22 cellular contexts compared by ENCODE assay signal in the genomic region with DNA sequence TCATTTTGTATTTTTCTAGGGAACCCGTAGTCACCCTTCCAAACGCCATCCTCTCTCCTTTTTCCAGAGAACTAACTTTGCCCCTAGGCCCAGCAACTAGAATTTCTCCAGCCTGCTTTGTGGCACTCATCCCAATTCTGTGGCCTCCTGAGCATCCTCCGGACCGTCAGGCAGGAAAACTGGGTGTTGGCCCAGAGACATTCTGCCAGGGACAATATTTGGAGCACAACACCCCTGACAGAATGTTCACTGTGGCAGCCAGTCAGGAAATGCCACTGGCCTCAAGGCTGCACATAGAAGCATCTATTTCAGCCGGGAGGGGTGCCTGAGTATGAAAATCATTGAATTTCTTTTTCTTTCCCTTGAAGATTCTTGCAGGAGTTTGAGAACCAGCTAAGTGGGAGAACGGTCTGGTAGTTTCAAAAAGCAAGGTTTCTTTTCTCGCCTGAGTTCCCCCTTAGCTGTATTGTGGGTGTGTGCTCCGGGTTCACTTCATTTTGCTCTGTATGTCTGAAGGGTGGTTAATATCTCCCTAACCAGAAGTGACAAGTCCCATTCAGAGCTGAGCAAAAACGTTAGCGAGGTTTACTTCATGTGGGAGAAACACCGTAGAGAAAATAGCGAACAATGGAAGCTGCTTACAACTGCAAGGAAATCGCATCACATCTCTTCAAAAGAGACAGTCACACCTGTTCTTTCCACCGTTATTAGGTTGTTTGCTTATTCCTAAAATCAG.
A peak's percentile ranks its signal among the peaks of the same experiment; 100 is the strongest.
DNase-seq lines count a peak whose midpoint lies in the region; ATAC-seq and TF ChIP-seq lines count a peak whose summit lies in the region.
"Had no signal": no experiment of that assay in that cellular context is flagged by ENCODE, and none has a peak within 500 bp of the region (broad histone marks: within the 10 kb centered on the region; RNA-seq: fewer than 3 reads in every experiment).

No MANE protein-coding gene starts in this region.

- H3K9me1 ChIP-seq in IMR-90 (ENCODE audit: insufficient read depth, low read length): peaks cover 3% of the 10 kb centered on the region; the same call in 1 of the 2 replicates

- H4K8ac ChIP-seq in IMR-90 (ENCODE audit: low read depth in 2 of 2, low read length in 2 of 2) (no peak overlapping the region), trophoblast cell (ENCODE audit: low read depth, low read length) (no peak overlapping the region)

- H2BK5ac ChIP-seq in IMR-90 (ENCODE audit: low read depth, low read length, poor library complexity, severe bottlenecking): no peak overlapping the region
- H2BK5ac ChIP-seq in trophoblast cell (ENCODE audit: low read depth, low read length, poor library complexity): peak overlapping the region; percentile 45

- H3K4me3 ChIP-seq in IMR-90 (ENCODE audit: insufficient read depth, low read depth, low read length) (no peak overlapping the region), trophoblast cell (ENCODE audit: low read depth, low read length) (no peak overlapping the region)
- H3K4me3 ChIP-seq: adrenal gland; BLaER1 treated with 17β-estradiol and CSF1 and Interleukin-3, amounts not matched to agents 10 nM and 100 nM; cardiac muscle cell; lower lobe of right lung; prostate gland had no signal

- H3K9me3 ChIP-seq in IMR-90 (ENCODE audit: control insufficient read depth, insufficient read depth, low read length) (no peaks in the 10 kb centered on the region), trophoblast cell (ENCODE audit: insufficient read depth, low read depth, low read length) (no peaks in the 10 kb centered on the region)
- H3K9me3 ChIP-seq: adrenal gland; BLaER1 treated with 17β-estradiol and CSF1 and Interleukin-3, amounts not matched to agents 10 nM and 100 nM; lower lobe of right lung; prostate gland had no signal

- H2AK5ac ChIP-seq in IMR-90 (ENCODE audit: low read depth, low read length) (peak overlapping the region; percentile 59), trophoblast cell (ENCODE audit: low read length) (peak overlapping the region; percentile 72)

- H2BK120ac ChIP-seq in IMR-90 (ENCODE audit: low read depth, low read length): peak overlapping the region; percentile 59; the same call in 1 of the 2 replicates
- peak overlapping the region; percentile 50 for H2BK120ac ChIP-seq in trophoblast cell (ENCODE audit: insufficient read depth, low read length, poor library complexity)

- H3K27ac ChIP-seq in IMR-90 (ENCODE audit: insufficient read depth, low read length) (no peak overlapping the region), trophoblast cell (ENCODE audit: low read depth, low read length) (no peak overlapping the region)
- H3K27ac ChIP-seq: cardiac muscle cell, epithelial cell of prostate, HL-60, lower lobe of right lung, prostate gland had no signal

- H3K4ac ChIP-seq in IMR-90 (ENCODE audit: low read depth, low read length) (peak overlapping the region; percentile 40; the same call in 1 of the 2 replicates), trophoblast cell (ENCODE audit: low read depth, low read length) (no peak overlapping the region)

- H3K79me1 ChIP-seq in IMR-90 (ENCODE audit: low read depth in 1 of 2, low read length in 2 of 2) (peaks cover under 1 to 3% of the 10 kb centered on the region in 2 experiments; a peak in 1 of 4 replicates), trophoblast cell (ENCODE audit: low read length) (peaks cover 21% of the 10 kb centered on the region)

- intact Hi-C loops in IMR-90 (cut with micrococcal nuclease): no loop called here

- 0 out of 2 replicates have a peak overlapping the region, but pooled peaks have one; percentile 10 for H3K23ac ChIP-seq in IMR-90 (ENCODE audit: low read depth, low read length)
- H3K23ac ChIP-seq in trophoblast cell (ENCODE audit: low read length): peak overlapping the region; percentile 52

- no peak for TF ChIP-seq CTCF in IMR-90 (conservative IDR thresholded peaks at IDR 0.05; ENCODE audit: low read depth, low read length)
- TF ChIP-seq CTCF in GM13976 (IDR thresholded peaks at IDR 0.05; ENCODE audit: borderline replicate concordance, control extremely low read depth, extremely low read depth, insufficient read depth, missing control alignments): no peak

- BruUV-seq in IMR-90 (replicated peaks; lab: Mats Ljungman, UMichigan): no TSS peak

- no peaks in the 10 kb centered on the region for H4K20me1 ChIP-seq in IMR-90 (ENCODE audit: insufficient read depth, low read length)
- H4K20me1 ChIP-seq: BLaER1 treated with 17β-estradiol and CSF1 and Interleukin-3, amounts not matched to agents 10 nM and 100 nM had no signal

- H3K18ac ChIP-seq in IMR-90 (ENCODE audit: low read depth, low read length) (peak overlapping the region; percentile 12; the same call in 1 of the 2 replicates), trophoblast cell (ENCODE audit: low read length) (no peak overlapping the region)

- no peak overlapping the region for H3K9ac ChIP-seq in IMR-90 (ENCODE audit: low read depth, low read length)
- H3K9ac ChIP-seq in trophoblast cell (ENCODE audit: low read length): no peak overlapping the region
- H3K9ac ChIP-seq: BLaER1 treated with 17β-estradiol and CSF1 and Interleukin-3, amounts not matched to agents 10 nM and 100 nM had no signal

- peak overlapping the region; percentile 5 for H2AK9ac ChIP-seq in IMR-90 (replicated peaks; ENCODE audit: low read depth, low read length, poor library complexity)

- ATAC-seq in IMR-90 (ENCODE audit: low read depth): no peak

- in situ Hi-C loops in IMR-90 (cut with MboI; ENCODE audit: low sequenced_read_pairs) (no loop called here), GM13976 (cut with MboI; ENCODE audit: low sequenced_read_pairs, unreplicated experiment) (no loop called here)

- peak overlapping the region; percentile 23; the same call in 1 of the 2 replicates for H4K91ac ChIP-seq in IMR-90 (ENCODE audit: insufficient read depth, low read depth, low read length)
- H4K91ac ChIP-seq in trophoblast cell (ENCODE audit: low read depth, low read length): peak overlapping the region; percentile 69

- dilution Hi-C loops in IMR-90 (cut with HindIII; ENCODE audit: low sequenced_read_pairs, unreplicated experiment): no loop called here

- no peak for TF ChIP-seq RAD21 in IMR-90 (IDR thresholded peaks at IDR 0.05; ENCODE audit: low read length)

- WGBS in IMR-90 (ENCODE audit: extremely low coverage in 2 of 2, insufficient read length in 1 of 2), 2 experiments: 68% methylated on average over 2 of the region's 14 CpGs; no CpG with 5 or more reads in 1 of the 2 experiments
- no CpG with 5 or more reads among the region's 14 CpGs for WGBS in trophoblast cell (ENCODE audit: extremely low coverage, insufficient coverage, insufficient read length)

- H3K4me1 ChIP-seq in IMR-90 (ENCODE audit: control insufficient read depth, insufficient read depth, low read length) (peaks cover 8% of the 10 kb centered on the region), trophoblast cell (ENCODE audit: control insufficient read depth in 1 of 2, insufficient read depth in 2 of 2, low read length in 2 of 2) (peaks cover 8 to 9% of the 10 kb centered on the region in 2 experiments)
- H3K4me1 ChIP-seq: lower lobe of right lung, prostate gland had no signal

- H2BK15ac ChIP-seq in IMR-90 (ENCODE audit: low read depth, low read length): peak overlapping the region; percentile 71; the same call in 1 of the 3 replicates

- H3K27me3 ChIP-seq in IMR-90 (ENCODE audit: control insufficient read depth, insufficient read depth, low read length) (no peaks in the 10 kb centered on the region), trophoblast cell (ENCODE audit: insufficient read depth, low read length) (no peaks in the 10 kb centered on the region)
- H3K27me3 ChIP-seq: adrenal gland; BLaER1 treated with 17β-estradiol and CSF1 and Interleukin-3, amounts not matched to agents 10 nM and 100 nM; cardiac muscle cell had no signal

- peak; percentile 25 for DNase-seq in AG20443 (ENCODE audit: low spot score)
- no peak for DNase-seq in IMR-90
- DNase-seq in cerebellum (ENCODE audit: low spot score): peak; percentile 89
- DNase-seq in trophoblast cell: no peak
- DNase-seq in NCI-H2081 treated with DMSO at 0.1 percent for 48 hours (lab: John Stamatoyannopoulos, UW): no peak
- DNase-seq in GM13976 (ENCODE audit: low spot score): no peak
- DNase-seq in SW 1271 (lab: John Stamatoyannopoulos, UW): no peak
- DNase-seq in stimulated activated CD4-positive, alpha-beta T cell treated with anti-CD3 and anti-CD28 coated beads, Interleukin-15, amount 100 ng/mL, for 24 hours: no peak
- DNase-seq: activated T-cell treated with anti-CD3 and anti-CD28 coated beads, Interleukin-2, amount 50 U/mL, for 24 hours; adrenal gland; Calu3; hippocampal formation; lower lobe of right lung; NCI-H1417 treated with DMSO at 0.1 percent for 48 hours; NCI-H2171 treated with DMSO at 0.1 percent for 48 hours; NCI-H748 treated with DMSO at 0.1 percent for 48 hours; stimulated activated CD4-positive, alpha-beta T cell treated with anti-CD3 and anti-CD28 coated beads, Interleukin-4, amount 100 ng/mL, for 4 hours had no signal

- no peaks in the 10 kb centered on the region for H3K79me2 ChIP-seq in trophoblast cell (ENCODE audit: control insufficient read depth, insufficient read depth, low read length, poor library complexity)

- H4K5ac ChIP-seq in IMR-90 (ENCODE audit: low read depth, low read length): peak overlapping the region; percentile 31; the same call in 1 of the 2 replicates

- H4K12ac ChIP-seq in trophoblast cell (ENCODE audit: low read depth, low read length): no peak overlapping the region

- peak overlapping the region; percentile 10; the same call in 1 of the 2 replicates for H3K14ac ChIP-seq in IMR-90 (replicated peaks; ENCODE audit: low read depth, low read length)
- H3K14ac ChIP-seq in trophoblast cell (ENCODE audit: low read length): no peak overlapping the region

- peak overlapping the region; percentile 61 for H2BK12ac ChIP-seq in trophoblast cell (ENCODE audit: low read length)

- peak overlapping the region; percentile 60; the same call in 1 of the 2 replicates for H2BK20ac ChIP-seq in IMR-90 (ENCODE audit: low read depth, low read length)

- H3K36me3 ChIP-seq in IMR-90 (ENCODE audit: control insufficient read depth, insufficient read depth, low read length) (no peaks in the 10 kb centered on the region), trophoblast cell (ENCODE audit: control insufficient read depth in 1 of 2, insufficient read depth in 2 of 2, low read length in 2 of 2) (no peaks in the 10 kb centered on the region)
- H3K36me3 ChIP-seq: adrenal gland; BLaER1 treated with 17β-estradiol and CSF1 and Interleukin-3, amounts not matched to agents 10 nM and 100 nM; cardiac muscle cell; lower lobe of right lung; prostate gland had no signal

- H3K4me2 ChIP-seq in IMR-90 (ENCODE audit: low read depth, low read length) (no peak overlapping the region), trophoblast cell (ENCODE audit: low read length) (no peak overlapping the region)

- H2AFZ ChIP-seq in IMR-90 (replicated peaks; ENCODE audit: low read length, poor library complexity) (no peak overlapping the region), trophoblast cell (ENCODE audit: insufficient read depth, low read length, poor library complexity) (no peak overlapping the region)

- POLR2A ChIA-PET in IMR-90 (lab: Charles Lee; ENCODE audit: unreplicated experiment): no interaction called here

- CTCF ChIA-PET in IMR-90 (lab: Yijun Ruan, JAX): no interaction called here

- no peak for TF ChIP-seq POLR2A in IMR-90 (IDR thresholded peaks at IDR 0.05; ENCODE audit: low read depth, low read length)

- no peak overlapping the region for H3K56ac ChIP-seq in IMR-90 (ENCODE audit: extremely low read depth, insufficient read depth, low read length)

Comparison
In these comparisons a context has a peak if more than half of its experiments do, and no peak if none do; other contexts are left out.
1. DNase-seq: peak in AG20443 (single experiment) and cerebellum (single experiment); none in IMR-90 (single experiment), trophoblast cell (0 of 2), NCI-H2081 treated with DMSO at 0.1 percent for 48 hours (single experiment), GM13976 (single experiment), SW 1271 (0 of 2) and stimulated activated CD4-positive, alpha-beta T cell treated with anti-CD3 and anti-CD28 coated beads, Interleukin-15, amount 100 ng/mL, for 24 hours (single experiment).